In the genomic region with DNA sequence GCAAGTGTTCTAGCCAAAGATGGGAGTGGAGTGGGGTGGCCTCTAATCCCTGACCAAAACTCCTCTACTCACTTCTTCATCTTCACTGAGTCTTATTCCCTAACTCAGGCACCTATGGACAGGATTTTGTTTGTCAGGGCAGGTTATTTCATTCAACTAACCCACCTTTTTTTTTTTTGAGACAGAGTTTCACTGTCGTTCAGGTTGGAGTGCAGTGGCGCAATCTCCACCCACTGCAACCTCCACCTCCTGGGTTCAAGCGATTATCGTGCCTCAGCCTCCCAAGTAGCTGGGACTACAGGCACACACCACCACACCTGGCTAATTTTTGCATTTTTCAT, we compare ENCODE assay signal across 7 cellular contexts. TPM values are rescaled to one million over a fixed set of nuclear protein-coding genes. Genes with fewer than 3 reads are reported as not detected.
DNase-seq lines count a peak whose midpoint lies in the region; ATAC-seq, FAIRE-seq and TF ChIP-seq lines count a peak whose summit lies in the region.
"Not testable (repeated sequence)": the region's sequence is repeated elsewhere in the genome, so short reads cannot be mapped to it uniquely, and the experiment has no call there.

No MANE protein-coding gene starts in this region.

- H3K27ac Mint-ChIP-seq in astrocyte (ENCODE audit: unreplicated experiment) = peak overlapping the region; percentile 66
- not testable (repeated sequence) for H3K27ac Mint-ChIP-seq in neural progenitor cell

- not testable (repeated sequence) for ATAC-seq in HCT116

- not testable (repeated sequence) for H3K27ac ChIP-seq in C4-2B; HCT116 (ENCODE audit: low read depth, low read length); OCI-LY7 (ENCODE audit: low read depth, low read length, poor library complexity, severe bottlenecking); VCaP; astrocyte (ENCODE audit: low read depth, low read length); neural progenitor cell
- peak overlapping the region; percentile 90 for H3K27ac ChIP-seq in left ventricle myocardium inferior (replicated peaks)

- not testable (repeated sequence) for TF ChIP-seq POLR2A in HCT116 (IDR thresholded peaks at IDR 0.05; ENCODE audit: borderline replicate concordance, extremely low read depth, insufficient read depth, insufficient read length)

- H3K36me3 ChIP-seq in HCT116 (ENCODE audit: control insufficient read depth in 1 of 2, insufficient read depth in 2 of 2, low read length in 2 of 2); neural progenitor cell: not testable (repeated sequence)
- H3K36me3 ChIP-seq in OCI-LY7 (ENCODE audit: insufficient read depth, low read length) (peaks cover 18% of the 10 kb centered on the region; the same call in 1 of the 2 replicates), astrocyte (ENCODE audit: insufficient read depth, low read length) (peaks cover 11% of the 10 kb centered on the region), left ventricle myocardium inferior (peaks cover 23% of the 10 kb centered on the region)

- not testable (repeated sequence) for DNase-seq in HCT116 (ENCODE audit: low read depth, low spot score); OCI-LY7 (ENCODE audit: low spot score); astrocyte (ENCODE audit: low read depth); left ventricle myocardium inferior; neural progenitor cell (ENCODE audit: low spot score)

- POLR2A ChIA-PET in HCT116 (lab: Charles Lee) (interaction anchor here (1.5 kb wide), 2 partner anchors 77 to 83 kb away, joined by 7 read pairs; no protein-coding TSS in a partner anchor), OCI-LY7 (lab: Charles Lee) (interaction anchor here (1.1 kb wide), 1 partner anchor 78 kb away, joined by 5 read pairs; no protein-coding TSS in a partner anchor)

- H2AFZ ChIP-seq in HCT116 (ENCODE audit: low read depth, low read length, poor library complexity, severe bottlenecking); OCI-LY7 (ENCODE audit: low read length); astrocyte (ENCODE audit: low read depth, low read length); neural progenitor cell (replicated peaks): not testable (repeated sequence)

- H3K4me1 ChIP-seq in HCT116 (ENCODE audit: control insufficient read depth in 1 of 2, insufficient read depth in 2 of 2, low read length in 2 of 2) = peaks cover 9 to 19% of the 10 kb centered on the region in 2 experiments; a peak in 2 of 4 replicates
- H3K4me1 ChIP-seq in OCI-LY7 (ENCODE audit: insufficient read depth, low read length, poor library complexity, severe bottlenecking) = peaks cover 23% of the 10 kb centered on the region
- H3K4me1 ChIP-seq in astrocyte (ENCODE audit: insufficient read depth, low read length) = not testable (repeated sequence)
- peaks cover 50% of the 10 kb centered on the region for H3K4me1 ChIP-seq in left ventricle myocardium inferior
- H3K4me1 ChIP-seq in neural progenitor cell = peaks cover 27% of the 10 kb centered on the region

- not testable (repeated sequence) for FAIRE-seq in astrocyte (lab: Jason Lieb, UNC)

- H3K4me3 ChIP-seq in HCT116 (replicated peaks in 1 of 2; ENCODE audit: low read depth in 1 of 2, low read length in 2 of 2) = peak overlapping the region in 1 of 2 experiments; percentile 59; a peak in 2 of 4 replicates
- H3K4me3 ChIP-seq in OCI-LY7 (ENCODE audit: low read depth, low read length, poor library complexity, severe bottlenecking); astrocyte (ENCODE audit: insufficient read depth, low read depth, low read length); left ventricle myocardium inferior; neural progenitor cell: not testable (repeated sequence)

- RAD21 ChIA-PET in HCT116 (lab: Charles Lee; ENCODE audit: low non-redundant PET in 1 of 2, low total read pairs in 2 of 2, uncharacterized antibody in 2 of 2, unreplicated experiment in 2 of 2) = interaction anchor here (0.7 to 1.7 kb wide), 8 partner anchors 31 to 83 kb away, joined by 3 to 35 read pairs (median 6); partner anchors contain the start of gene SLC50A1 (in 1 of the 2)

- H3K4me2 ChIP-seq in HCT116 (ENCODE audit: low read length) (peak overlapping the region; percentile 94), OCI-LY7 (ENCODE audit: low read length) (peak overlapping the region; percentile 90; the same call in 1 of the 2 replicates), astrocyte (ENCODE audit: low read length) (peak overlapping the region; percentile 56), neural progenitor cell (peak overlapping the region; percentile 73)

- H3K9me3 Mint-ChIP-seq in astrocyte (ENCODE audit: unreplicated experiment) = not testable (repeated sequence)
- peaks cover 13% of the 10 kb centered on the region for H3K9me3 Mint-ChIP-seq in neural progenitor cell

- intact Hi-C loops in HCT116 (cut with micrococcal nuclease) (loop anchor here (5.0 kb wide), 1 partner anchor 56 kb away; no protein-coding TSS in a partner anchor), left ventricle myocardium inferior (cut with micrococcal nuclease) (loop anchor here (5.0 kb wide), 1 partner anchor 76 kb away; no protein-coding TSS in a partner anchor)
- intact Hi-C loops in OCI-LY7 (cut with micrococcal nuclease; ENCODE audit: unreplicated experiment) = not testable (repeated sequence)

- H3K9ac ChIP-seq in HCT116 (ENCODE audit: low read length) = 0 out of 2 replicates have a peak overlapping the region, but pooled peaks have one; percentile 50
- not testable (repeated sequence) for H3K9ac ChIP-seq in astrocyte (ENCODE audit: low read length); neural progenitor cell

- H3K36me3 Mint-ChIP-seq in astrocyte (ENCODE audit: low read depth, unreplicated experiment) = peaks cover 13% of the 10 kb centered on the region
- not testable (repeated sequence) for H3K36me3 Mint-ChIP-seq in neural progenitor cell

- H3K27me3 Mint-ChIP-seq in astrocyte (ENCODE audit: low read depth, unreplicated experiment) = not testable (repeated sequence)
- peaks cover 18% of the 10 kb centered on the region for H3K27me3 Mint-ChIP-seq in neural progenitor cell (ENCODE audit: insufficient read depth, low read depth)

- H3K4me1 Mint-ChIP-seq in astrocyte (ENCODE audit: low read depth, unreplicated experiment) (peaks cover 12% of the 10 kb centered on the region), neural progenitor cell (peaks cover 31% of the 10 kb centered on the region)

- not testable (repeated sequence) for H3K4me3 Mint-ChIP-seq in astrocyte (ENCODE audit: unreplicated experiment)
- peak overlapping the region; percentile 84 for H3K4me3 Mint-ChIP-seq in neural progenitor cell

- not testable (repeated sequence) for H3K9me2 ChIP-seq in HCT116 (ENCODE audit: insufficient read depth); OCI-LY7 (ENCODE audit: insufficient read depth, low read length)

- not testable (repeated sequence) for TF ChIP-seq RAD21 in HCT116 (IDR thresholded peaks at IDR 0.05; ENCODE audit: low read depth)

- not testable (repeated sequence) for H3K27me3 ChIP-seq in HCT116 (ENCODE audit: insufficient read depth, low read length); astrocyte (ENCODE audit: insufficient read depth, low read length); left ventricle myocardium inferior (ENCODE audit: low read depth); neural progenitor cell

- H3K9me3 ChIP-seq in HCT116 (ENCODE audit: control insufficient read depth in 1 of 2, insufficient read depth in 1 of 2, low read depth in 1 of 2, low read length in 2 of 2); OCI-LY7 (ENCODE audit: low read length); astrocyte (ENCODE audit: insufficient read depth, low read depth, low read length); left ventricle myocardium inferior (replicated peaks); neural progenitor cell (ENCODE audit: low read depth): not testable (repeated sequence)

- H3F3A ChIP-seq in neural progenitor cell (ENCODE audit: low read depth) = peaks cover 65% of the 10 kb centered on the region

- TF ChIP-seq CTCF in C4-2B (conservative IDR thresholded peaks at IDR 0.05) (peak; percentile 44), VCaP (conservative IDR thresholded peaks at IDR 0.05) (peak; percentile 22)
- TF ChIP-seq CTCF in HCT116 (IDR thresholded peaks at IDR 0.05 in 2 of 3, conservative IDR thresholded peaks at IDR 0.05 in 1 of 3; ENCODE audit: borderline replicate concordance in 1 of 3, insufficient read depth in 1 of 3, low read depth in 2 of 3, low read length in 2 of 3); OCI-LY7 (conservative IDR thresholded peaks at IDR 0.05; ENCODE audit: low read length); astrocyte (IDR thresholded peaks at IDR 0.05; ENCODE audit: insufficient read depth, low read depth, low read length); left ventricle myocardium inferior (IDR thresholded peaks at IDR 0.05; ENCODE audit: borderline replicate concordance); neural progenitor cell (IDR thresholded peaks at IDR 0.05): not testable (repeated sequence)

- H4K20me1 ChIP-seq in HCT116 (ENCODE audit: insufficient read depth); OCI-LY7 (ENCODE audit: insufficient read depth, low read length); astrocyte (ENCODE audit: insufficient read depth, low read length); neural progenitor cell (ENCODE audit: low read depth): not testable (repeated sequence)

- not testable (repeated sequence) for BruUV-seq in HCT116 (replicated peaks; lab: Mats Ljungman, UMichigan); OCI-LY7 (replicated peaks; lab: Mats Ljungman, UMichigan)

- CTCF ChIA-PET in HCT116 (lab: Charles Lee) = interaction anchor here (0.6 to 3.1 kb wide), 21 partner anchors 9 to 123 kb away, joined by 3 to 163 read pairs (median 4); partner anchors contain the start of genes DPM3, EFNA3, EFNA4 and SLC50A1
- CTCF ChIA-PET in OCI-LY7 (lab: Charles Lee; ENCODE audit: unreplicated experiment) = interaction anchor here (1.0 to 1.7 kb wide), 4 partner anchors 77 to 123 kb away, joined by 3 to 10 read pairs (median 6); no protein-coding TSS in a partner anchor

- H3K79me2 ChIP-seq in HCT116 (ENCODE audit: insufficient read depth, low read length) (peaks cover 25% of the 10 kb centered on the region), OCI-LY7 (ENCODE audit: insufficient read depth, low read depth, low read length) (peaks cover 14% of the 10 kb centered on the region; the same call in 1 of the 2 replicates), astrocyte (ENCODE audit: insufficient read depth, low read length) (peaks cover 22% of the 10 kb centered on the region), neural progenitor cell (ENCODE audit: low read depth) (peaks cover 18% of the 10 kb centered on the region)

RNA-seq across cellular contexts. Expression of gene KRTCAP2, which starts 5.0 kb away (rescaled TPM):
- 143 TPM for total RNA-seq in HCT116 (2021; ENCODE audit: unreplicated experiment)
- polyA plus RNA-seq in HCT116 (2012) = 289 and 294 TPM in 2 replicates
- total RNA-seq in OCI-LY7 (2014; rRNA removed; shearing (Covaris generic)) = 80.5 and 128 TPM in 2 replicates
- 141 and 166 TPM in 2 replicates for total RNA-seq in OCI-LY7 (2022)
- total RNA-seq in astrocyte = 161 TPM in 2 replicates
- total RNA-seq in left ventricle myocardium inferior = 113 TPM
- total RNA-seq in neural progenitor cell (ENCODE audit: low replicate concordance) = 37.8 and 100 TPM in 2 replicates

RNA-seq across cellular contexts. Expression of gene TRIM46, which starts 5.6 kb away (rescaled TPM):
- total RNA-seq in HCT116 (2021; ENCODE audit: unreplicated experiment) (3.8 TPM), OCI-LY7 (2022) (3.9 and 4.5 TPM in 2 replicates), astrocyte (13.2 and 13.6 TPM in 2 replicates), left ventricle myocardium inferior (0.11 TPM), neural progenitor cell (ENCODE audit: low replicate concordance) (3.9 and 10.2 TPM in 2 replicates)
- polyA plus RNA-seq in HCT116 (2012) = 2.0 and 2.2 TPM in 2 replicates
- total RNA-seq in OCI-LY7 (2014; rRNA removed; shearing (Covaris generic)) = 1.3 and 3.1 TPM in 2 replicates

RNA-seq across cellular contexts. Expression of gene DPM3, which starts 27.7 kb away (rescaled TPM):
- total RNA-seq in HCT116 (2021; ENCODE audit: unreplicated experiment) = 113 TPM
- 188 and 190 TPM in 2 replicates for polyA plus RNA-seq in HCT116 (2012)
- total RNA-seq in OCI-LY7 (2014; rRNA removed; shearing (Covaris generic)) = 32.5 and 41.8 TPM in 2 replicates
- total RNA-seq in OCI-LY7 (2022) = 56.2 and 65.9 TPM in 2 replicates
- 31.0 and 36.2 TPM in 2 replicates for total RNA-seq in astrocyte
- 54.5 TPM for total RNA-seq in left ventricle myocardium inferior
- 16.8 and 133 TPM in 2 replicates for total RNA-seq in neural progenitor cell (ENCODE audit: low replicate concordance)

RNA-seq across cellular contexts. Expression of gene SLC50A1, which starts 32.4 kb away (rescaled TPM):
- total RNA-seq in HCT116 (2021; ENCODE audit: unreplicated experiment) (49.9 TPM), OCI-LY7 (2022) (46.1 and 48.0 TPM in 2 replicates), astrocyte (22.8 and 25.4 TPM in 2 replicates), left ventricle myocardium inferior (8.2 TPM), neural progenitor cell (ENCODE audit: low replicate concordance) (14.4 and 29.0 TPM in 2 replicates)
- polyA plus RNA-seq in HCT116 (2012) = 60.4 and 63.6 TPM in 2 replicates
- 11.6 and 12.3 TPM in 2 replicates for total RNA-seq in OCI-LY7 (2014; rRNA removed; shearing (Covaris generic))

RNA-seq across cellular contexts. Expression of gene THBS3, which starts 39.6 kb away (rescaled TPM):
- total RNA-seq in HCT116 (2021; ENCODE audit: unreplicated experiment) = 15.9 TPM
- polyA plus RNA-seq in HCT116 (2012) = 14.3 and 14.5 TPM in 2 replicates
- 6.9 and 11.1 TPM in 2 replicates for total RNA-seq in OCI-LY7 (2014; rRNA removed; shearing (Covaris generic))
- 28.7 and 37.1 TPM in 2 replicates for total RNA-seq in OCI-LY7 (2022)
- 153 and 162 TPM in 2 replicates for total RNA-seq in astrocyte
- total RNA-seq in left ventricle myocardium inferior = 7.2 TPM
- total RNA-seq in neural progenitor cell (ENCODE audit: low replicate concordance) = 19.3 and 30.4 TPM in 2 replicates
